In the genomic region with DNA sequence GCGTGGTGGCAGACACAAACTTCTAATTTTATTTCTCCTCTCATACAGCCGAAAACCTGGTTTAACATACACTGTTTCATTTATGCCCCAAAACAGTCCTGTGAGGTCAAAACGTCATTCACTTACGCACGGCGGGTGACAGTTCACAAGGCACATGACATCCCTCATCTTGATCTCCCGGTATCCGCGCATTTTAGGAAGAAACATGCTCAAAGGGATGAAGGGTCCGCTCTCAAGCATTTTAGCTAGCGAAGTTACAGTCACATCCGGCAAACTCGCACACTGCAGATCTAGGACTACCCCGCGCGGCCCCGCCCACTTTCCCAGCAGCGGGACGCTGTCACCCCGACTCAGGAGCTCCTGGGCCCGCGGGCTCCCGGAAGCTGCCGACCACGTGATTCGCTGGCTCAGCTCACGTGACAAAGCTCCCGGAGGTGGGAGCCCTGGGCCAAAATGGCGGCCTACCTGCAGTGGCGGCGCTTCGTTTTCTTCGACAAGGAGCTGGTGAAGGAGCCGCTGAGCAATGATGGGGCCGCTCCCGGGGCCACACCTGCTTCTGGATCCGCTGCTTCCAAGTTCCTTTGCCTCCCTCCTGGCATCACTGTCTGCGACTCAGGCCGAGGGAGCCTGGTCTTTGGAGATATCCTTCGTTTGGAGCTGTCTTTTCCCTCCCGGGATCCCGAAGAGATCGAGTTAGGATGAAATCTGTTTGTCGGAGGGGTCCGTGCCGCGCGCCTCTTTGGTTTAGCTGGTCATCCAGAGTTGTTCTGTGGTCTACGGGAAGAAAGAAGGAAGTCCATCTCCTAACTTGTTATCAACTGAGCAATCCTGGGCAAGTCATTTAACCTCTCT, we compare ENCODE assay signal across 1 cellular context.
TF ChIP-seq lines count a peak whose summit lies in the region.

A gene (plus strand): TSS at position 448 of the 852 bp plus-strand sequence. CDS start 6 bp downstream, at position 454.

TF ChIP-seq in HepG2, 621 proteins besides CTCF, POLR2A, EP300 and RAD21 (continued from another document and continues in another):
- TF ChIP-seq, protein P1, sequence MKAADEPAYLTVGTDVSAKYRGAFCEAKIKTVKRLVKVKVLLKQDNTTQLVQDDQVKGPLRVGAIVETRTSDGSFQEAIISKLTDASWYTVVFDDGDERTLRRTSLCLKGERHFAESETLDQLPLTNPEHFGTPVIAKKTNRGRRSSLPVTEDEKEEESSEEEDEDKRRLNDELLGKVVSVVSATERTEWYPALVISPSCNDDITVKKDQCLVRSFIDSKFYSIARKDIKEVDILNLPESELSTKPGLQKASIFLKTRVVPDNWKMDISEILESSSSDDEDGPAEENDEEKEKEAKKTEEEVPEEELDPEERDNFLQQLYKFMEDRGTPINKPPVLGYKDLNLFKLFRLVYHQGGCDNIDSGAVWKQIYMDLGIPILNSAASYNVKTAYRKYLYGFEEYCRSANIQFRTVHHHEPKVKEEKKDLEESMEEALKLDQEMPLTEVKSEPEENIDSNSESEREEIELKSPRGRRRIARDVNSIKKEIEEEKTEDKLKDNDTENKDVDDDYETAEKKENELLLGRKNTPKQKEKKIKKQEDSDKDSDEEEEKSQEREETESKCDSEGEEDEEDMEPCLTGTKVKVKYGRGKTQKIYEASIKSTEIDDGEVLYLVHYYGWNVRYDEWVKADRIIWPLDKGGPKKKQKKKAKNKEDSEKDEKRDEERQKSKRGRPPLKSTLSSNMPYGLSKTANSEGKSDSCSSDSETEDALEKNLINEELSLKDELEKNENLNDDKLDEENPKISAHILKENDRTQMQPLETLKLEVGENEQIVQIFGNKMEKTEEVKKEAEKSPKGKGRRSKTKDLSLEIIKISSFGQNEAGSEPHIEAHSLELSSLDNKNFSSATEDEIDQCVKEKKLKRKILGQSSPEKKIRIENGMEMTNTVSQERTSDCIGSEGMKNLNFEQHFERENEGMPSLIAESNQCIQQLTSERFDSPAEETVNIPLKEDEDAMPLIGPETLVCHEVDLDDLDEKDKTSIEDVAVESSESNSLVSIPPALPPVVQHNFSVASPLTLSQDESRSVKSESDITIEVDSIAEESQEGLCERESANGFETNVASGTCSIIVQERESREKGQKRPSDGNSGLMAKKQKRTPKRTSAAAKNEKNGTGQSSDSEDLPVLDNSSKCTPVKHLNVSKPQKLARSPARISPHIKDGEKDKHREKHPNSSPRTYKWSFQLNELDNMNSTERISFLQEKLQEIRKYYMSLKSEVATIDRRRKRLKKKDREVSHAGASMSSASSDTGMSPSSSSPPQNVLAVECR (CRISPR knock-in tag; IDR thresholded peaks at IDR 0.05; ENCODE audit: borderline replicate concordance) = peak; percentile 94
- no peak for TF ChIP-seq JDP2 (CRISPR knock-in tag; IDR thresholded peaks at IDR 0.05; ENCODE audit: borderline replicate concordance)
- peak; percentile 69 for TF ChIP-seq CBX1 (IDR thresholded peaks at IDR 0.05; ENCODE audit: low read depth)
- peak; percentile 78 for TF ChIP-seq ZNF331 (CRISPR knock-in tag; IDR thresholded peaks at IDR 0.05)
- TF ChIP-seq ZNF3 (CRISPR knock-in tag; IDR thresholded peaks at IDR 0.05) = no peak
- TF ChIP-seq, protein P2, sequence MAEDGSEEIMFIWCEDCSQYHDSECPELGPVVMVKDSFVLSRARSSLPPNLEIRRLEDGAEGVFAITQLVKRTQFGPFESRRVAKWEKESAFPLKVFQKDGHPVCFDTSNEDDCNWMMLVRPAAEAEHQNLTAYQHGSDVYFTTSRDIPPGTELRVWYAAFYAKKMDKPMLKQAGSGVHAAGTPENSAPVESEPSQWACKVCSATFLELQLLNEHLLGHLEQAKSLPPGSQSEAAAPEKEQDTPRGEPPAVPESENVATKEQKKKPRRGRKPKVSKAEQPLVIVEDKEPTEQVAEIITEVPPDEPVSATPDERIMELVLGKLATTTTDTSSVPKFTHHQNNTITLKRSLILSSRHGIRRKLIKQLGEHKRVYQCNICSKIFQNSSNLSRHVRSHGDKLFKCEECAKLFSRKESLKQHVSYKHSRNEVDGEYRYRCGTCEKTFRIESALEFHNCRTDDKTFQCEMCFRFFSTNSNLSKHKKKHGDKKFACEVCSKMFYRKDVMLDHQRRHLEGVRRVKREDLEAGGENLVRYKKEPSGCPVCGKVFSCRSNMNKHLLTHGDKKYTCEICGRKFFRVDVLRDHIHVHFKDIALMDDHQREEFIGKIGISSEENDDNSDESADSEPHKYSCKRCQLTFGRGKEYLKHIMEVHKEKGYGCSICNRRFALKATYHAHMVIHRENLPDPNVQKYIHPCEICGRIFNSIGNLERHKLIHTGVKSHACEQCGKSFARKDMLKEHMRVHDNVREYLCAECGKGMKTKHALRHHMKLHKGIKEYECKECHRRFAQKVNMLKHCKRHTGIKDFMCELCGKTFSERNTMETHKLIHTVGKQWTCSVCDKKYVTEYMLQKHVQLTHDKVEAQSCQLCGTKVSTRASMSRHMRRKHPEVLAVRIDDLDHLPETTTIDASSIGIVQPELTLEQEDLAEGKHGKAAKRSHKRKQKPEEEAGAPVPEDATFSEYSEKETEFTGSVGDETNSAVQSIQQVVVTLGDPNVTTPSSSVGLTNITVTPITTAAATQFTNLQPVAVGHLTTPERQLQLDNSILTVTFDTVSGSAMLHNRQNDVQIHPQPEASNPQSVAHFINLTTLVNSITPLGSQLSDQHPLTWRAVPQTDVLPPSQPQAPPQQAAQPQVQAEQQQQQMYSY (CRISPR knock-in tag; IDR thresholded peaks at IDR 0.05) = no peak
- peak; percentile 51 for TF ChIP-seq FOXA3 (CRISPR knock-in tag; IDR thresholded peaks at IDR 0.05)
- no peak for TF ChIP-seq ZNF101 (CRISPR knock-in tag; IDR thresholded peaks at IDR 0.05; ENCODE audit: borderline replicate concordance, low read depth)
- TF ChIP-seq KAT2B (IDR thresholded peaks at IDR 0.05; ENCODE audit: borderline replicate concordance, low read depth, low read length) = no peak
- no peak for TF ChIP-seq SP1 (IDR thresholded peaks at IDR 0.05)
- TF ChIP-seq SP1 (CRISPR knock-in tag; IDR thresholded peaks at IDR 0.05) = peak; percentile 81
- peak; percentile 91 for TF ChIP-seq SIN3A (IDR thresholded peaks at IDR 0.05; ENCODE audit: borderline replicate concordance, low read depth, low read length)
- no peak for TF ChIP-seq ZNF33A (CRISPR knock-in tag; IDR thresholded peaks at IDR 0.05; ENCODE audit: borderline replicate concordance)
- no peak for TF ChIP-seq ZNF292 (CRISPR knock-in tag; IDR thresholded peaks at IDR 0.05; ENCODE audit: borderline replicate concordance, low read depth)
- TF ChIP-seq PHF21A (CRISPR knock-in tag; IDR thresholded peaks at IDR 0.05) = peak; percentile 84
- no peak for TF ChIP-seq ZNF615 (CRISPR knock-in tag; IDR thresholded peaks at IDR 0.05; ENCODE audit: borderline replicate concordance)
- TF ChIP-seq, protein P3, sequence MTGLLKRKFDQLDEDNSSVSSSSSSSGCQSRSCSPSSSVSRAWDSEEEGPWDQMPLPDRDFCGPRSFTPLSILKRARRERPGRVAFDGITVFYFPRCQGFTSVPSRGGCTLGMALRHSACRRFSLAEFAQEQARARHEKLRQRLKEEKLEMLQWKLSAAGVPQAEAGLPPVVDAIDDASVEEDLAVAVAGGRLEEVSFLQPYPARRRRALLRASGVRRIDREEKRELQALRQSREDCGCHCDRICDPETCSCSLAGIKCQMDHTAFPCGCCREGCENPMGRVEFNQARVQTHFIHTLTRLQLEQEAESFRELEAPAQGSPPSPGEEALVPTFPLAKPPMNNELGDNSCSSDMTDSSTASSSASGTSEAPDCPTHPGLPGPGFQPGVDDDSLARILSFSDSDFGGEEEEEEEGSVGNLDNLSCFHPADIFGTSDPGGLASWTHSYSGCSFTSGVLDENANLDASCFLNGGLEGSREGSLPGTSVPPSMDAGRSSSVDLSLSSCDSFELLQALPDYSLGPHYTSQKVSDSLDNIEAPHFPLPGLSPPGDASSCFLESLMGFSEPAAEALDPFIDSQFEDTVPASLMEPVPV (CRISPR knock-in tag; IDR thresholded peaks at IDR 0.05) = peak; percentile 65; the same call in 1 of the 2 replicates
- TF ChIP-seq, protein P4, sequence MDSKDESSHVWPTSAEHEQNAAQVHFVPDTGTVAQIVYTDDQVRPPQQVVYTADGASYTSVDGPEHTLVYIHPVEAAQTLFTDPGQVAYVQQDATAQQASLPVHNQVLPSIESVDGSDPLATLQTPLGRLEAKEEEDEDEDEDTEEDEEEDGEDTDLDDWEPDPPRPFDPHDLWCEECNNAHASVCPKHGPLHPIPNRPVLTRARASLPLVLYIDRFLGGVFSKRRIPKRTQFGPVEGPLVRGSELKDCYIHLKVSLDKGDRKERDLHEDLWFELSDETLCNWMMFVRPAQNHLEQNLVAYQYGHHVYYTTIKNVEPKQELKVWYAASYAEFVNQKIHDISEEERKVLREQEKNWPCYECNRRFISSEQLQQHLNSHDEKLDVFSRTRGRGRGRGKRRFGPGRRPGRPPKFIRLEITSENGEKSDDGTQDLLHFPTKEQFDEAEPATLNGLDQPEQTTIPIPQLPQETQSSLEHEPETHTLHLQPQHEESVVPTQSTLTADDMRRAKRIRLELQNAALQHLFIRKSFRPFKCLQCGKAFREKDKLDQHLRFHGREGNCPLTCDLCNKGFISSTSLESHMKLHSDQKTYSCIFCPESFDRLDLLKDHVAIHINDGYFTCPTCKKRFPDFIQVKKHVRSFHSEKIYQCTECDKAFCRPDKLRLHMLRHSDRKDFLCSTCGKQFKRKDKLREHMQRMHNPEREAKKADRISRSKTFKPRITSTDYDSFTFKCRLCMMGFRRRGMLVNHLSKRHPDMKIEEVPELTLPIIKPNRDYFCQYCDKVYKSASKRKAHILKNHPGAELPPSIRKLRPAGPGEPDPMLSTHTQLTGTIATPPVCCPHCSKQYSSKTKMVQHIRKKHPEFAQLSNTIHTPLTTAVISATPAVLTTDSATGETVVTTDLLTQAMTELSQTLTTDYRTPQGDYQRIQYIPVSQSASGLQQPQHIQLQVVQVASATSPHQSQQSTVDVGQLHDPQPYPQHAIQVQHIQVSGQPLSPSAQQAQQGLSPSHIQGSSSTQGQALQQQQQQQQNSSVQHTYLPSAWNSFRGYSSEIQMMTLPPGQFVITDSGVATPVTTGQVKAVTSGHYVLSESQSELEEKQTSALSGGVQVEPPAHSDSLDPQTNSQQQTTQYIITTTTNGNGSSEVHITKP (CRISPR knock-in tag; IDR thresholded peaks at IDR 0.05; ENCODE audit: low read depth) = 0 out of 2 replicates have a peak, but pooled peaks have one; percentile 22
- no peak for TF ChIP-seq PAX8 (CRISPR knock-in tag; IDR thresholded peaks at IDR 0.05; ENCODE audit: borderline replicate concordance)
- TF ChIP-seq, protein P5, sequence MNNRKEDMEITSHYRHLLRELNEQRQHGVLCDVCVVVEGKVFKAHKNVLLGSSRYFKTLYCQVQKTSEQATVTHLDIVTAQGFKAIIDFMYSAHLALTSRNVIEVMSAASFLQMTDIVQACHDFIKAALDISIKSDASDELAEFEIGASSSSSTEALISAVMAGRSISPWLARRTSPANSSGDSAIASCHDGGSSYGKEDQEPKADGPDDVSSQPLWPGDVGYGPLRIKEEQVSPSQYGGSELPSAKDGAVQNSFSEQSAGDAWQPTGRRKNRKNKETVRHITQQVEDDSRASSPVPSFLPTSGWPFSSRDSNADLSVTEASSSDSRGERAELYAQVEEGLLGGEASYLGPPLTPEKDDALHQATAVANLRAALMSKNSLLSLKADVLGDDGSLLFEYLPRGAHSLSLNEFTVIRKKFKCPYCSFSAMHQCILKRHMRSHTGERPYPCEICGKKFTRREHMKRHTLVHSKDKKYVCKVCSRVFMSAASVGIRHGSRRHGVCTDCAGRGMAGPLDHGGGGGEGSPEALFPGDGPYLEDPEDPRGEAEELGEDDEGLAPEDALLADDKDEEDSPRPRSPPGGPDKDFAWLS (CRISPR knock-in tag; IDR thresholded peaks at IDR 0.05; ENCODE audit: borderline replicate concordance) = no peak
- no peak for TF ChIP-seq RFX5 (IDR thresholded peaks at IDR 0.05; ENCODE audit: low read depth, low read length)
- TF ChIP-seq, protein P6, sequence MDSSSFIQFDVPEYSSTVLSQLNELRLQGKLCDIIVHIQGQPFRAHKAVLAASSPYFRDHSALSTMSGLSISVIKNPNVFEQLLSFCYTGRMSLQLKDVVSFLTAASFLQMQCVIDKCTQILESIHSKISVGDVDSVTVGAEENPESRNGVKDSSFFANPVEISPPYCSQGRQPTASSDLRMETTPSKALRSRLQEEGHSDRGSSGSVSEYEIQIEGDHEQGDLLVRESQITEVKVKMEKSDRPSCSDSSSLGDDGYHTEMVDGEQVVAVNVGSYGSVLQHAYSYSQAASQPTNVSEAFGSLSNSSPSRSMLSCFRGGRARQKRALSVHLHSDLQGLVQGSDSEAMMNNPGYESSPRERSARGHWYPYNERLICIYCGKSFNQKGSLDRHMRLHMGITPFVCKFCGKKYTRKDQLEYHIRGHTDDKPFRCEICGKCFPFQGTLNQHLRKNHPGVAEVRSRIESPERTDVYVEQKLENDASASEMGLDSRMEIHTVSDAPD (CRISPR knock-in tag; IDR thresholded peaks at IDR 0.05) = no peak
- peak; percentile 57; the same call in 1 of the 2 replicates for TF ChIP-seq SNAI1 (CRISPR knock-in tag; IDR thresholded peaks at IDR 0.05; ENCODE audit: borderline replicate concordance)
- TF ChIP-seq ZNF333 (CRISPR knock-in tag; IDR thresholded peaks at IDR 0.05; ENCODE audit: borderline replicate concordance) = 0 out of 2 replicates have a peak, but pooled peaks have one; percentile 69
- TF ChIP-seq BCL6 (CRISPR knock-in tag; IDR thresholded peaks at IDR 0.05) = peak; percentile 49; the same call in 1 of the 2 replicates
- peak; percentile 100 for TF ChIP-seq GATAD1 (CRISPR knock-in tag; IDR thresholded peaks at IDR 0.05)
- TF ChIP-seq, protein P7, sequence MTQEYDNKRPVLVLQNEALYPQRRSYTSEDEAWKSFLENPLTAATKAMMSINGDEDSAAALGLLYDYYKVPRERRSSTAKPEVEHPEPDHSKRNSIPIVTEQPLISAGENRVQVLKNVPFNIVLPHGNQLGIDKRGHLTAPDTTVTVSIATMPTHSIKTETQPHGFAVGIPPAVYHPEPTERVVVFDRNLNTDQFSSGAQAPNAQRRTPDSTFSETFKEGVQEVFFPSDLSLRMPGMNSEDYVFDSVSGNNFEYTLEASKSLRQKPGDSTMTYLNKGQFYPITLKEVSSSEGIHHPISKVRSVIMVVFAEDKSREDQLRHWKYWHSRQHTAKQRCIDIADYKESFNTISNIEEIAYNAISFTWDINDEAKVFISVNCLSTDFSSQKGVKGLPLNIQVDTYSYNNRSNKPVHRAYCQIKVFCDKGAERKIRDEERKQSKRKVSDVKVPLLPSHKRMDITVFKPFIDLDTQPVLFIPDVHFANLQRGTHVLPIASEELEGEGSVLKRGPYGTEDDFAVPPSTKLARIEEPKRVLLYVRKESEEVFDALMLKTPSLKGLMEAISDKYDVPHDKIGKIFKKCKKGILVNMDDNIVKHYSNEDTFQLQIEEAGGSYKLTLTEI (CRISPR knock-in tag; conservative IDR thresholded peaks at IDR 0.05) = no peak
- TF ChIP-seq, protein P8, sequence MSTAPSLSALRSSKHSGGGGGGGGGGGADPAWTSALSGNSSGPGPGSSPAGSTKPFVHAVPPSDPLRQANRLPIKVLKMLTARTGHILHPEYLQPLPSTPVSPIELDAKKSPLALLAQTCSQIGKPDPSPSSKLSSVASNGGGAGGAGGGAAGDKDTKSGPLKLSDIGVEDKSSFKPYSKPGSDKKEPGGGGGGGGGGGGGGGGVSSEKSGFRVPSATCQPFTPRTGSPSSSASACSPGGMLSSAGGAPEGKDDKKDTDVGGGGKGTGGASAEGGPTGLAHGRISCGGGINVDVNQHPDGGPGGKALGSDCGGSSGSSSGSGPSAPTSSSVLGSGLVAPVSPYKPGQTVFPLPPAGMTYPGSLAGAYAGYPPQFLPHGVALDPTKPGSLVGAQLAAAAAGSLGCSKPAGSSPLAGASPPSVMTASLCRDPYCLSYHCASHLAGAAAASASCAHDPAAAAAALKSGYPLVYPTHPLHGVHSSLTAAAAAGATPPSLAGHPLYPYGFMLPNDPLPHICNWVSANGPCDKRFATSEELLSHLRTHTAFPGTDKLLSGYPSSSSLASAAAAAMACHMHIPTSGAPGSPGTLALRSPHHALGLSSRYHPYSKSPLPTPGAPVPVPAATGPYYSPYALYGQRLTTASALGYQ (CRISPR knock-in tag; IDR thresholded peaks at IDR 0.05) = no peak
- TF ChIP-seq MED8 (CRISPR knock-in tag; IDR thresholded peaks at IDR 0.05; ENCODE audit: insufficient replicate concordance) = no peak
- TF ChIP-seq ZNF234 (CRISPR knock-in tag; conservative IDR thresholded peaks at IDR 0.05) = no peak
- no peak for TF ChIP-seq HNRNPH1 (optimal IDR thresholded peaks at IDR 0.05; ENCODE audit: low read depth, low read length)
- TF ChIP-seq MAFF (IDR thresholded peaks at IDR 0.05; ENCODE audit: low read depth, low read length) = no peak
